Comparison of ENCODE assay signal across 11 cellular contexts in genomic region chr10:132236161-132236560, GRCh38. TPM values are rescaled to one million over a fixed set of nuclear protein-coding genes. Genes with fewer than 3 reads are reported as not detected.
"Had no signal": no experiment of that assay in that cellular context is flagged by ENCODE, and none has a peak within 500 bp of the region (broad histone marks: within the 10 kb centered on the region; RNA-seq: fewer than 3 reads in every experiment).

No MANE protein-coding gene starts in this region.

- FAIRE-seq: H1, H54, HTR-8/SVneo, K562 had no signal

- ATAC-seq: GM23338, K562 had no signal

- DNase-seq: H9, HCEC 1CT, HFFc6, IMR-90, KG1 had no signal

- H3K27ac Mint-ChIP-seq: GM23338, H9, HFFc6 had no signal

- H3K4me3 Mint-ChIP-seq: GM23338, H9, HFFc6 had no signal

- H3K9me3 Mint-ChIP-seq: GM23338, H9, HFFc6 had no signal

- H3K4me3 ChIP-seq: GM23338, K562 had no signal

RNA-seq across cellular contexts. Expression of gene DPYSL4, which starts 49.4 kb away (rescaled TPM):
- total RNA-seq: HT-29, K562 had no signal
